ENCODE assay signal across 25 cellular contexts in genomic region chr21:42962360-42963007, GRCh38. TPM values are rescaled to one million over a fixed set of nuclear protein-coding genes. Genes with fewer than 3 reads are reported as not detected.
"Had no signal": no experiment of that assay in that cellular context is flagged by ENCODE, and none has a peak within 500 bp of the region (broad histone marks: within the 10 kb centered on the region; RNA-seq: fewer than 3 reads in every experiment).

No MANE protein-coding gene starts in this region.

- H3K9me3 ChIP-seq: esophagus muscularis mucosa, mucosa of descending colon, testis, vagina had no signal

- H3K4me1 ChIP-seq: esophagus muscularis mucosa, testis, vagina had no signal

- DNase-seq: activated CD4-positive, alpha-beta T cell treated with anti-CD3 and anti-CD28 coated beads, Interleukin-2, amount 10 ng/mL, durations not matched to agents 7 days and 5 days; activated CD4-positive, CD25-positive, alpha-beta regulatory T cell treated with anti-CD3 and anti-CD28 coated beads, Interleukin-2, amount 50 U/mL, for 72 hours; activated CD8-positive, alpha-beta memory T cell treated with anti-CD3 and anti-CD28 coated beads, Interleukin-2, amount 10 ng/mL, durations not matched to agents 7 days and 5 days; activated CD8-positive, alpha-beta T cell treated with anti-CD3 and anti-CD28 coated beads for 36 hours; activated gamma-delta T cell; activated T-cell treated with anti-CD3 and anti-CD28 coated beads for 4 hours; aorta; brain microvascular endothelial cell; central memory CD4-positive, alpha-beta T cell; effector memory CD8-positive, alpha-beta T cell; glutamatergic neuron; hippocampal formation; left cardiac atrium; mucosa of descending colon; nucleus accumbens; stimulated activated CD4-positive, alpha-beta T cell treated with anti-CD3 and anti-CD28 coated beads, Interleukin-4, amount 100 ng/mL, for 1 hour; stimulated activated naive CD4-positive, alpha-beta T cell; testis had no signal

- ATAC-seq: activated CD8-positive, alpha-beta memory T cell treated with anti-CD3 and anti-CD28 coated beads, Interleukin-2, amount 10 ng/mL, durations not matched to agents 7 days and 5 days; activated CD8-positive, alpha-beta T cell treated with anti-CD3 and anti-CD28 coated beads for 36 hours; effector memory CD8-positive, alpha-beta T cell; left cardiac atrium; mucosa of descending colon; sciatic nerve had no signal

- H3K27me3 ChIP-seq: brain microvascular endothelial cell, esophagus muscularis mucosa, testis, vagina had no signal

- H3K27ac ChIP-seq: brain microvascular endothelial cell, esophagus muscularis mucosa, testis, vagina, VCaP had no signal

- H3K36me3 ChIP-seq: brain microvascular endothelial cell, esophagus muscularis mucosa, vagina had no signal

- H3K4me3 ChIP-seq: esophagus muscularis mucosa, mucosa of descending colon, testis, vagina had no signal

RNA-seq across cellular contexts. Expression of gene ERVH48-1, which starts 37.1 kb away (rescaled TPM):
- total RNA-seq: activated CD8-positive, alpha-beta memory T cell treated with anti-CD3 and anti-CD28 coated beads, Interleukin-2, amount 10 ng/mL, durations not matched to agents 7 days and 5 days; aorta; dermis microvascular lymphatic vessel endothelial cell; esophagus muscularis mucosa; frontal cortex; left cardiac atrium; mucosa of descending colon; sciatic nerve; vagina had no signal
- polyA plus RNA-seq: aorta, neural cell had no signal
